ENCODE assay signal across 9 cellular contexts in genomic region chr1:207499573-207499972, GRCh38. TPM values are rescaled to one million over a fixed set of nuclear protein-coding genes. Genes with fewer than 3 reads are reported as not detected.
DNase-seq lines count a peak whose midpoint lies in the region; ATAC-seq, FAIRE-seq and TF ChIP-seq lines count a peak whose summit lies in the region.
"Had no signal": no experiment of that assay in that cellular context is flagged by ENCODE, and none has a peak within 500 bp of the region (broad histone marks: within the 10 kb centered on the region; RNA-seq: fewer than 3 reads in every experiment).

No MANE protein-coding gene starts in this region.

- no peak overlapping the region for H3K4me3 ChIP-seq in bronchial epithelial cell (ENCODE audit: low read depth, low read length)
- no peak overlapping the region for H3K4me3 ChIP-seq in kidney (ENCODE audit: low read length in 2 of 2)

- ATAC-seq in HG02938 (IDR thresholded peaks at IDR 0.05; ENCODE audit: unreplicated experiment) (peak; percentile 41), GM21526 (IDR thresholded peaks at IDR 0.05; ENCODE audit: low FRiP score, unreplicated experiment) (no peak)

- H3K9ac ChIP-seq in kidney (ENCODE audit: low read length in 2 of 2), result no peak overlapping the region

- TF ChIP-seq CTCF in D721Med (IDR thresholded peaks at IDR 0.05; ENCODE audit: insufficient read depth, missing control alignments) (peak; percentile 98), bronchial epithelial cell (IDR thresholded peaks at IDR 0.05; ENCODE audit: insufficient read depth, low read length, severe bottlenecking) (peak; percentile 78), kidney (IDR thresholded peaks at IDR 0.05; ENCODE audit: borderline replicate concordance, extremely low read depth, insufficient read depth) (peak; percentile 46)

- intact Hi-C loops in kidney (cut with DNase I), result no loop called here

- no peaks in the 10 kb centered on the region for H3K36me3 ChIP-seq in bronchial epithelial cell (ENCODE audit: control insufficient read depth, insufficient read depth, low read length)
- H3K36me3 ChIP-seq in kidney (ENCODE audit: control insufficient read depth in 1 of 2, insufficient read depth in 2 of 2, low read length in 2 of 2), result no peaks in the 10 kb centered on the region

- H3K9me3 ChIP-seq in kidney (ENCODE audit: control insufficient read depth in 1 of 2, low read length in 2 of 2), result no peaks in the 10 kb centered on the region

- H3K27ac ChIP-seq in kidney (ENCODE audit: low read depth in 2 of 2, low read length in 2 of 2), result no peak overlapping the region

- FAIRE-seq in D721Med (lab: Jason Lieb, UNC), result no peak
- no peak for FAIRE-seq in bronchial epithelial cell (lab: Jason Lieb, UNC)
- no peak for FAIRE-seq in kidney (lab: Jason Lieb, UNC)

- H3K27me3 ChIP-seq in bronchial epithelial cell (ENCODE audit: control insufficient read depth, insufficient read depth, low read length), result peaks cover 21% of the 10 kb centered on the region

- peaks cover 2 to 5% of the 10 kb centered on the region in 2 donors for H3K4me1 ChIP-seq in kidney (ENCODE audit: control insufficient read depth in 1 of 2, insufficient read depth in 1 of 2, low read depth in 1 of 2, low read length in 2 of 2)

- DNase-seq in D721Med (ENCODE audit: insufficient read length, low spot score), result no peak
- DNase-seq in NCI-H446 (lab: John Stamatoyannopoulos, UW), result peak; percentile 66 to 70
- DNase-seq in activated CD4-positive, CD25-positive, alpha-beta regulatory T cell (lab: John Stamatoyannopoulos, UW), result peak in 3 of 4 experiments; percentile 10 to 19 (median 10)
- peak; percentile 65 for DNase-seq in bronchial epithelial cell (ENCODE audit: low read depth)
- DNase-seq in kidney, result no peak
- peak; percentile 67 for DNase-seq in stimulated activated CD4-positive, alpha-beta T cell treated with anti-CD3 and anti-CD28 coated beads, Interleukin-1b, Interleukin-23, amount 100 ng/mL, for 48 hours

RNA-seq across cellular contexts. Expression of gene CR1, which starts 3.6 kb away (rescaled TPM):
- total RNA-seq in bronchial epithelial cell, result not detected in 2 replicates
- 12.2 TPM for total RNA-seq in kidney
- polyA plus RNA-seq in kidney (ENCODE audit: insufficient read depth, low read depth, low replicate concordance), result 2.6 TPM

RNA-seq across cellular contexts. Expression of gene CR2, which starts 45.4 kb away (rescaled TPM):
- total RNA-seq in bronchial epithelial cell, result not detected in 2 replicates
- total RNA-seq in kidney, result 0.98 TPM
- 0.28 TPM for polyA plus RNA-seq in kidney (ENCODE audit: insufficient read depth, low read depth, low replicate concordance)
- total RNA-seq: T-helper 1 cell treated with Interleukin-12 subunit alpha and Interleukin-12 subunit beta and Interleukin-4 antibody, amounts not matched to agents 30 ng/mL and 1 ng/mL, for 36 hours had no signal

Comparison
In these comparisons a context has a peak if more than half of its experiments do, and no peak if none do; other contexts are left out.
1. DNase-seq: peak in NCI-H446 (2 of 2), activated CD4-positive, CD25-positive, alpha-beta regulatory T cell (3 of 4), bronchial epithelial cell (single experiment) and stimulated activated CD4-positive, alpha-beta T cell treated with anti-CD3 and anti-CD28 coated beads, Interleukin-1b, Interleukin-23, amount 100 ng/mL, for 48 hours (single experiment); none in D721Med (single experiment) and kidney (single experiment).
2. CTCF ChIP-seq: peak in every context shown above with its lines; median percentile 98 in D721Med; 78 in bronchial epithelial cell; 46 in kidney.
3. RNA of gene CR1, which starts 3.6 kb away (total RNA-seq): 12.2 TPM in kidney (single experiment); not detected in bronchial epithelial cell; every median in the first group is over 10 times any median in the second.